In genomic region chr15:64460206-64460736, GRCh38 we compare ENCODE assay signal across 1 cellular context.
TF ChIP-seq lines count a peak whose summit lies in the region.

TSS of gene ZNF609 (plus strand) at chr15:64460578. CDS start at chr15:64499420, 38,842 bp downstream.

TF ChIP-seq in HepG2, 621 proteins besides CTCF, POLR2A, EP300 and RAD21 (continued from another document):
- TF ChIP-seq CCDC6 (CRISPR knock-in tag; IDR thresholded peaks at IDR 0.05) (no peak), ETS1 (CRISPR knock-in tag; IDR thresholded peaks at IDR 0.05) (no peak), ZNF431 (CRISPR knock-in tag; IDR thresholded peaks at IDR 0.05; ENCODE audit: borderline replicate concordance, low read depth) (0 out of 2 replicates have a peak, but pooled peaks have one; percentile 34)
